ENCODE assay signal across 13 cellular contexts in the genomic region with DNA sequence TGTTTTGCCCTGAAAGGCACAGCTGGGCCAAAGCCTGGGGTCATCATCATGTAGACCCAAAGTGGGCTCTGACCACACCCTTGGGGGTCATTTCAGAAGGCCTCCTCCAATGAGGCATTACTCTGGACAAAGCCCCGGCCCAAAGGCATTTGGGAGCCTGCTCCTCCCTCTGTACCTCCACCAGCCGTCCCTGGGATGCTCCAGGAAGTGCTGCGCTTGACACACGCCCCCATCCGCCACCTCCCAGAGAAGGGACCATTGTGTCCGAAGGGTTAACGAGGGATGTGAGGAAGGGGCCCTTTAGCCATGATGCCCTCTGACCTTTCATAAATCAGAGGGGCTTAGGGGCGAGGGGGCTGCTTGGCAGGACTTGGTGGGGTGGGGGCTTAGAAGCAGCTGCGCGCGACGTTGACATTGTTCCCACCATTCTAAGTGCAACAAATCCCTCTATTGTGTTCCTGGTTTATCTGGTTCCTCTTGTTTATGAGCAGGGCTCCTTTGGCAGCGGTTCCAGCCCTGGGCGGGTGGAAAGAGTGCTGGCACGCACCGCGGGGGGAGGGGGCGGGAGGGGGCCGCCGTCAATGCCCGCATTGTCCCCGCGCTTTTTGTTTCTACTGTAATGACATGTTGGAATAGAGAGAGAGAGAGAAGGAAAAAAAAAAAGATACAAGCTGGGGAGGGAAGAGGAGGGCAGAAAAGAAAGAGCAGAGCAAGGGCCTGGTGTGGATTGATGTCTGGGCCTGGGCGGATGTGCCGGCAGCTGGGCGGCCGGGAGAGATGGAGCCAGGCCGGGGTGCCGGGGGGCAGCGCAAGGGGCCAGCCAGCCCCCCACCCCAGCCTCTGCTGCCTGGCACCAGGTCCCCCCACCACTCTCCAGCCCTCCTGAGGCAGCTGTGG. TPM values are rescaled to one million over a fixed set of nuclear protein-coding genes. Genes with fewer than 3 reads are reported as not detected.
A peak's percentile ranks its signal among the peaks of the same experiment; 100 is the strongest.
DNase-seq lines count a peak whose midpoint lies in the region; ATAC-seq and TF ChIP-seq lines count a peak whose summit lies in the region.
"Had no signal": no experiment of that assay in that cellular context is flagged by ENCODE, and none has a peak within 500 bp of the region (broad histone marks: within the 10 kb centered on the region; RNA-seq: fewer than 3 reads in every experiment).

No MANE protein-coding gene starts in this region.

- BruUV-seq in OCI-LY7 (replicated peaks; lab: Mats Ljungman, UMichigan), result no TSS peak

- no peak for TF ChIP-seq POLR2A in right lobe of liver (IDR thresholded peaks at IDR 0.05)
- TF ChIP-seq POLR2A in thyroid gland (IDR thresholded peaks at IDR 0.05), result no peak

- TF ChIP-seq CTCF in right lobe of liver (IDR thresholded peaks at IDR 0.05), result no peak
- TF ChIP-seq CTCF in thyroid gland (IDR thresholded peaks at IDR 0.05), result no peak
- no peak for TF ChIP-seq CTCF in OCI-LY7 (conservative IDR thresholded peaks at IDR 0.05; ENCODE audit: low read length)
- TF ChIP-seq CTCF in MM.1S (IDR thresholded peaks at IDR 0.05; ENCODE audit: low read length), result no peak

- CTCF ChIA-PET in OCI-LY7 (lab: Charles Lee; ENCODE audit: unreplicated experiment), result no interaction called here

- H3K4me2 ChIP-seq in OCI-LY7 (ENCODE audit: low read length), result no peak overlapping the region
- no peak overlapping the region for H3K4me2 ChIP-seq in Karpas-422 (ENCODE audit: low read depth, low read length, poor library complexity, severe bottlenecking)
- H3K4me2 ChIP-seq in MM.1S (ENCODE audit: low read depth, low read length), result no peak overlapping the region

- no peaks in the 10 kb centered on the region for H3K79me2 ChIP-seq in OCI-LY7 (ENCODE audit: insufficient read depth, low read depth, low read length)
- H3K79me2 ChIP-seq in Karpas-422 (ENCODE audit: low read length), result no peaks in the 10 kb centered on the region
- H3K79me2 ChIP-seq in MM.1S (ENCODE audit: low read length), result no peaks in the 10 kb centered on the region

- POLR2A ChIA-PET in OCI-LY7 (lab: Charles Lee), result no interaction called here

- H3K27me3 ChIP-seq in ectodermal cell (ENCODE audit: control insufficient read depth, insufficient read depth, low read length, poor library complexity, severe bottlenecking), result no peaks in the 10 kb centered on the region
- no peaks in the 10 kb centered on the region for H3K27me3 ChIP-seq in right lobe of liver
- H3K27me3 ChIP-seq in thyroid gland, result no peaks in the 10 kb centered on the region
- H3K27me3 ChIP-seq in Karpas-422 (ENCODE audit: low read length), result no peaks in the 10 kb centered on the region
- H3K27me3 ChIP-seq in MM.1S (replicated peaks; ENCODE audit: insufficient read depth, low read length), result no peaks in the 10 kb centered on the region

- H3K9ac ChIP-seq in Karpas-422 (ENCODE audit: low read length) (no peak overlapping the region), MM.1S (ENCODE audit: low read length) (no peak overlapping the region)

- H3K27ac ChIP-seq in ectodermal cell (ENCODE audit: insufficient read depth, low read depth, low read length, poor library complexity, severe bottlenecking) (peak overlapping the region; percentile 74), right lobe of liver (peak overlapping the region in 1 of 3 donors; percentile 31), thyroid gland (peak overlapping the region; percentile 62 to 81 (median 70)), OCI-LY7 (ENCODE audit: low read depth, low read length, poor library complexity, severe bottlenecking) (no peak overlapping the region), Karpas-422 (ENCODE audit: low read length) (no peak overlapping the region), MM.1S (ENCODE audit: low read length) (no peak overlapping the region)

- H2AFZ ChIP-seq in OCI-LY7 (ENCODE audit: low read length) (no peak overlapping the region; the same call in 1 of the 2 replicates), Karpas-422 (ENCODE audit: low read length) (no peak overlapping the region), MM.1S (ENCODE audit: low read length) (no peak overlapping the region)

- 68% methylated on average over 30 of the region's 30 CpGs for WGBS in ectodermal cell, 2 experiments
- 37% methylated on average over 8 of the region's 30 CpGs for WGBS in right lobe of liver (ENCODE audit: insufficient coverage, low coverage, low lambda C conversion rate, missing lambda C conversion rate)
- WGBS in thyroid gland, 2 donors, result 31 to 42% methylated on average over 27 to 29 of the region's 30 CpGs

- peaks cover 9% of the 10 kb centered on the region for H3K4me1 ChIP-seq in ectodermal cell (ENCODE audit: control insufficient read depth, insufficient read depth, low read length)
- no peaks in the 10 kb centered on the region for H3K4me1 ChIP-seq in right lobe of liver
- peaks cover 15 to 22% of the 10 kb centered on the region in 2 donors for H3K4me1 ChIP-seq in thyroid gland
- no peaks in the 10 kb centered on the region for H3K4me1 ChIP-seq in OCI-LY7 (ENCODE audit: insufficient read depth, low read length, poor library complexity, severe bottlenecking)
- peaks cover 6% of the 10 kb centered on the region; the same call in 1 of the 2 replicates for H3K4me1 ChIP-seq in Karpas-422 (ENCODE audit: low read length)
- H3K4me1 ChIP-seq in MM.1S (ENCODE audit: low read length), result no peaks in the 10 kb centered on the region

- H3K9me2 ChIP-seq in OCI-LY7 (ENCODE audit: insufficient read depth, low read length) (no peaks in the 10 kb centered on the region; the same call in 1 of the 2 replicates), Karpas-422 (replicated peaks; ENCODE audit: insufficient read depth, low read length) (no peaks in the 10 kb centered on the region), MM.1S (replicated peaks; ENCODE audit: insufficient read depth, low read length) (no peaks in the 10 kb centered on the region)

- H4K20me1 ChIP-seq in OCI-LY7 (ENCODE audit: insufficient read depth, low read length), result no peaks in the 10 kb centered on the region
- no peaks in the 10 kb centered on the region for H4K20me1 ChIP-seq in Karpas-422 (ENCODE audit: insufficient read depth, low read depth, low read length)
- no peaks in the 10 kb centered on the region for H4K20me1 ChIP-seq in MM.1S (ENCODE audit: insufficient read depth, low read length)

- intact Hi-C loops in right lobe of liver (cut with DNase I), result no loop called here
- intact Hi-C loops in thyroid gland (cut with DNase I), result no loop called here
- intact Hi-C loops in OCI-LY7 (cut with micrococcal nuclease; ENCODE audit: unreplicated experiment), result no loop called here

- peak; percentile 18 to 45 (median 25) for ATAC-seq in right lobe of liver
- ATAC-seq: stimulated activated effector memory CD8-positive, alpha-beta T cell treated with anti-CD3 and anti-CD28 coated beads, Interleukin-12 subunit alpha, Interleukin-12 subunit beta, amount 100 ng/mL, for 72 hours had no signal

- DNase-seq in NCI-H2171 (lab: John Stamatoyannopoulos, UW) (peak; percentile 14), right lobe of liver (no peak), thyroid gland (peak; percentile 72 to 76), OCI-LY7 (ENCODE audit: low spot score) (no peak), Karpas-422 (no peak), MM.1S (no peak), NCI-H524 treated with DMSO at 0.1 percent for 48 hours (lab: John Stamatoyannopoulos, UW) (no peak)
- DNase-seq: amniotic stem cell, MV-4-11, naive B cell, T-helper 9 cell had no signal

- H3K4me3 ChIP-seq in ectodermal cell (ENCODE audit: insufficient read depth, low read depth, low read length), result no peak overlapping the region
- no peak overlapping the region for H3K4me3 ChIP-seq in right lobe of liver
- H3K4me3 ChIP-seq in thyroid gland (replicated peaks in 1 of 3), result no peak overlapping the region
- no peak overlapping the region for H3K4me3 ChIP-seq in OCI-LY7 (ENCODE audit: low read depth, low read length, poor library complexity, severe bottlenecking)
- H3K4me3 ChIP-seq in Karpas-422 (ENCODE audit: low read length), result no peak overlapping the region
- no peak overlapping the region for H3K4me3 ChIP-seq in MM.1S (ENCODE audit: low read length)

- H3F3A ChIP-seq in MM.1S (ENCODE audit: insufficient read depth, low read length), result no peaks in the 10 kb centered on the region

- H3K36me3 ChIP-seq in ectodermal cell (ENCODE audit: control insufficient read depth, insufficient read depth, low read length), result no peaks in the 10 kb centered on the region
- H3K36me3 ChIP-seq in right lobe of liver, result no peaks in the 10 kb centered on the region
- H3K36me3 ChIP-seq in thyroid gland, result no peaks in the 10 kb centered on the region
- no peaks in the 10 kb centered on the region for H3K36me3 ChIP-seq in OCI-LY7 (ENCODE audit: insufficient read depth, low read length)
- no peaks in the 10 kb centered on the region for H3K36me3 ChIP-seq in Karpas-422 (ENCODE audit: insufficient read depth, low read length)
- no peaks in the 10 kb centered on the region for H3K36me3 ChIP-seq in MM.1S (replicated peaks; ENCODE audit: insufficient read depth, low read length)

- H3K9me3 ChIP-seq in ectodermal cell (ENCODE audit: control insufficient read depth, low read length) (no peaks in the 10 kb centered on the region), right lobe of liver (no peaks in the 10 kb centered on the region), thyroid gland (no peaks in the 10 kb centered on the region), OCI-LY7 (ENCODE audit: low read length) (no peaks in the 10 kb centered on the region), Karpas-422 (ENCODE audit: low read length) (no peaks in the 10 kb centered on the region), MM.1S (replicated peaks; ENCODE audit: insufficient read depth, low read length) (no peaks in the 10 kb centered on the region)

RNA-seq across cellular contexts. Expression of gene SOX10, which starts 32.1 kb away (rescaled TPM):
- polyA plus RNA-seq in ectodermal cell (2013, experiment 1 of 4), result 18.7 TPM
- 23.0 TPM for polyA plus RNA-seq in ectodermal cell (2013, experiment 2 of 4)
- polyA plus RNA-seq in ectodermal cell (2013, experiment 3 of 4), result 24.9 TPM
- 31.6 TPM for polyA plus RNA-seq in ectodermal cell (2013, experiment 4 of 4)
- total RNA-seq in right lobe of liver (under 1 TPM in 2 of 6 experiments, not detected in 4; 0.24 to 0.29 TPM), thyroid gland (under 1 TPM in 1 of 4 donors, not detected in 3; 0.34 TPM), OCI-LY7 (2022) (not detected in 2 replicates)
- not detected in 2 replicates for total RNA-seq in OCI-LY7 (2014; rRNA removed; shearing (Covaris generic))
- not detected in 2 replicates for total RNA-seq in Karpas-422 (2014; rRNA removed; shearing (Covaris generic); ENCODE audit: low replicate concordance)

RNA-seq across cellular contexts. Expression of gene PICK1, which starts 40.8 kb away (rescaled TPM):
- 29.4 TPM for polyA plus RNA-seq in ectodermal cell (2013, experiment 1 of 4)
- 30.9 TPM for polyA plus RNA-seq in ectodermal cell (2013, experiment 2 of 4)
- polyA plus RNA-seq in ectodermal cell (2013, experiment 3 of 4), result 20.3 TPM
- 23.2 TPM for polyA plus RNA-seq in ectodermal cell (2013, experiment 4 of 4)
- total RNA-seq in right lobe of liver (10 to 100 TPM; 13.0 to 26.4 (median 20.3) TPM), thyroid gland (10 to 100 TPM; 52.2 to 81.4 (median 57.5) TPM), OCI-LY7 (2022) (23.8 and 25.6 TPM in 2 replicates)
- 19.2 and 28.5 TPM in 2 replicates for total RNA-seq in OCI-LY7 (2014; rRNA removed; shearing (Covaris generic))
- total RNA-seq in Karpas-422 (2014; rRNA removed; shearing (Covaris generic); ENCODE audit: low replicate concordance), result 11.0 and 29.2 TPM in 2 replicates

Comparison
In these comparisons a context has a peak if more than half of its experiments do, and no peak if none do; other contexts are left out.
1. DNase-seq: peak in NCI-H2171 (single experiment) and thyroid gland (2 of 2); none in right lobe of liver (0 of 3), OCI-LY7 (single experiment), Karpas-422 (single experiment), MM.1S (single experiment) and NCI-H524 treated with DMSO at 0.1 percent for 48 hours (single experiment).
2. H3K27ac ChIP-seq: peak in ectodermal cell (single experiment) and thyroid gland (3 of 3); none in OCI-LY7 (single experiment), Karpas-422 (single experiment) and MM.1S (single experiment).